13 cellular contexts compared by ENCODE assay signal in genomic region chr2:127397568-127398238, GRCh38. TPM values are rescaled to one million over a fixed set of nuclear protein-coding genes. Genes with fewer than 3 reads are reported as not detected.
DNase-seq lines count a peak whose midpoint lies in the region; ATAC-seq and TF ChIP-seq lines count a peak whose summit lies in the region.
"Had no signal": no experiment of that assay in that cellular context is flagged by ENCODE, and none has a peak within 500 bp of the region (broad histone marks: within the 10 kb centered on the region; RNA-seq: fewer than 3 reads in every experiment).

No MANE protein-coding gene starts in this region.

- H3K4me1 Mint-ChIP-seq in osteocyte (ENCODE audit: unreplicated experiment) = peaks cover 52% of the 10 kb centered on the region

- TF ChIP-seq CTCF in mammary epithelial cell (conservative IDR thresholded peaks at IDR 0.05 in 1 of 2, IDR thresholded peaks at IDR 0.05 in 1 of 2; ENCODE audit: extremely low read depth in 1 of 2, insufficient read depth in 1 of 2, low read depth in 1 of 2, low read length in 2 of 2) (no peak), osteocyte (IDR thresholded peaks at IDR 0.05) (no peak)

- no peaks in the 10 kb centered on the region for H4K20me1 ChIP-seq in mammary epithelial cell (ENCODE audit: insufficient read depth, low read length)
- H4K20me1 ChIP-seq: BLaER1 had no signal

- peaks cover 3% of the 10 kb centered on the region for H3K9me3 Mint-ChIP-seq in osteocyte (ENCODE audit: unreplicated experiment)
- H3K9me3 Mint-ChIP-seq: T-helper 1 cell treated with Interleukin-12 subunit alpha and Interleukin-12 subunit beta and Interleukin-4 antibody, amounts not matched to agents 30 μg/mL and 1 μg/mL, for 36 hours had no signal

- H2AFZ ChIP-seq in mammary epithelial cell (ENCODE audit: low read depth, low read length) = no peak overlapping the region

- H3K27me3 ChIP-seq in mammary epithelial cell (ENCODE audit: insufficient read depth, low read length) = no peaks in the 10 kb centered on the region
- H3K27me3 ChIP-seq: BLaER1 had no signal

- no peak overlapping the region for H3K4me3 Mint-ChIP-seq in osteocyte (ENCODE audit: unreplicated experiment)
- H3K4me3 Mint-ChIP-seq: naive B cell; T-helper 1 cell treated with Interleukin-12 subunit alpha and Interleukin-12 subunit beta and Interleukin-4 antibody, amounts not matched to agents 30 μg/mL and 1 μg/mL, for 36 hours had no signal

- H3K4me1 ChIP-seq in mammary epithelial cell (ENCODE audit: insufficient read depth, low read length) = peaks cover 41% of the 10 kb centered on the region
- H3K4me1 ChIP-seq: BLaER1 had no signal

- H3K79me2 ChIP-seq in mammary epithelial cell (ENCODE audit: insufficient read depth, low read length) = no peaks in the 10 kb centered on the region

- CTCF ChIA-PET in mammary epithelial cell (lab: Charles Lee; ENCODE audit: low non-redundant PET) = no interaction called here

- peak overlapping the region; percentile 31 for H3K4me2 ChIP-seq in mammary epithelial cell (ENCODE audit: insufficient read depth, low read depth, low read length)
- H3K4me2 ChIP-seq: BLaER1 had no signal

- dilution Hi-C loops in mammary epithelial cell (cut with HindIII; ENCODE audit: low sequenced_read_pairs) = no loop called here

- intact Hi-C loops in mammary epithelial cell (cut with micrococcal nuclease) (no loop called here), left colon (cut with DNase I, micrococcal nuclease) (no loop called here)

- no peak overlapping the region for H3K9ac ChIP-seq in mammary epithelial cell (ENCODE audit: insufficient read depth, low read length)
- H3K9ac ChIP-seq: BLaER1 had no signal

- no peaks in the 10 kb centered on the region for H3K9me3 ChIP-seq in mammary epithelial cell (replicated peaks; ENCODE audit: insufficient read depth, low read length)
- H3K9me3 ChIP-seq: BLaER1 had no signal

- peaks cover 5% of the 10 kb centered on the region for H3K36me3 Mint-ChIP-seq in osteocyte (ENCODE audit: unreplicated experiment)

- DNase-seq in G401 (ENCODE audit: low spot score) = peak; percentile 30
- DNase-seq in mammary epithelial cell = no peak
- peak; percentile 73 for DNase-seq in osteocyte (ENCODE audit: extremely low spot score, unreplicated experiment)
- no peak for DNase-seq in cerebellar cortex (ENCODE audit: low spot score)
- no peak for DNase-seq in midbrain (lab: John Stamatoyannopoulos, UW)
- DNase-seq in left colon = no peak
- DNase-seq: activated gamma-delta T cell, naive B cell, NCI-H187 had no signal

- H3K27me3 Mint-ChIP-seq in osteocyte (ENCODE audit: unreplicated experiment) = no peaks in the 10 kb centered on the region

- ATAC-seq in HG03025 (IDR thresholded peaks at IDR 0.05; ENCODE audit: low FRiP score, unreplicated experiment) = peak; percentile 4
- no peak for ATAC-seq in left colon
- no peak for ATAC-seq in HG03469 (IDR thresholded peaks at IDR 0.05; ENCODE audit: unreplicated experiment)

- no TSS peak for BruUV-seq in mammary epithelial cell (replicated peaks; lab: Mats Ljungman, UMichigan)

- H3K27ac ChIP-seq in mammary epithelial cell (ENCODE audit: insufficient read depth, low read depth, low read length) = no peak overlapping the region
- H3K27ac ChIP-seq: BLaER1 had no signal

- no peaks in the 10 kb centered on the region for H3K36me3 ChIP-seq in mammary epithelial cell (ENCODE audit: insufficient read depth, low read length)
- H3K36me3 ChIP-seq: BLaER1 had no signal

- no peak overlapping the region for H3K4me3 ChIP-seq in mammary epithelial cell (replicated peaks in 1 of 3; ENCODE audit: insufficient read depth in 1 of 3, low read depth in 2 of 3, low read length in 3 of 3)
- H3K4me3 ChIP-seq: BLaER1 had no signal

- in situ Hi-C loops in G401 (cut with HindIII; ENCODE audit: low sequenced_read_pairs) (no loop called here), mammary epithelial cell (cut with MboI; ENCODE audit: low sequenced_read_pairs in 2 of 2) (no loop called here)

- peak overlapping the region; percentile 95 for H3K27ac Mint-ChIP-seq in osteocyte (ENCODE audit: unreplicated experiment)

- 56% methylated on average over 7 of the region's 9 CpGs for WGBS in mammary epithelial cell (ENCODE audit: low coverage, missing lambda C conversion rate)

RNA-seq across cellular contexts. Expression of gene MAP3K2, which starts 9.9 kb away (rescaled TPM):
- 13.8 and 14.2 TPM in 2 replicates for total RNA-seq in G401 (2014; rRNA removed; shearing (Covaris generic))
- 10 to 100 TPM; 50.4 to 65.5 TPM for total RNA-seq in mammary epithelial cell
- polyA plus RNA-seq in mammary epithelial cell = 7.8 TPM
- polyA minus RNA-seq in mammary epithelial cell = 39.6 TPM
- total RNA-seq in osteocyte = 60.9 and 63.9 TPM in 2 replicates
- 10 to 100 TPM; 73.1 to 81.7 TPM for total RNA-seq in left colon

RNA-seq across cellular contexts. Expression of gene PROC, which starts 20.5 kb away (rescaled TPM):
- total RNA-seq in G401 (2014; rRNA removed; shearing (Covaris generic)) = 0.37 TPM in 1 of 2 replicates, not detected in the other
- total RNA-seq in mammary epithelial cell (1 to 10 TPM; 1.4 to 2.7 TPM), osteocyte (1.6 and 2.5 TPM in 2 replicates), left colon (1 to 10 TPM; 2.9 to 3.6 TPM)
- polyA plus RNA-seq in mammary epithelial cell = 0.60 TPM
- polyA minus RNA-seq in mammary epithelial cell = not detected

Comparison
In these comparisons a context has a peak if more than half of its experiments do, and no peak if none do; other contexts are left out.
1. DNase-seq: peak in G401 (single experiment) and osteocyte (single experiment); none in mammary epithelial cell (single experiment), cerebellar cortex (single experiment), midbrain (single experiment) and left colon (0 of 2).